Comparison of ENCODE assay signal across 10 cellular contexts in genomic region chr12:118063567-118064391, GRCh38. TPM values are rescaled to one million over a fixed set of nuclear protein-coding genes. Genes with fewer than 3 reads are reported as not detected.
DNase-seq lines count a peak whose midpoint lies in the region; ATAC-seq and TF ChIP-seq lines count a peak whose summit lies in the region.
"Had no signal": no experiment of that assay in that cellular context is flagged by ENCODE, and none has a peak within 500 bp of the region (broad histone marks: within the 10 kb centered on the region; RNA-seq: fewer than 3 reads in every experiment).

No MANE protein-coding gene starts in this region.

- DNase-seq in MCF 10A (ENCODE audit: unreplicated experiment) (no peak), breast epithelium (ENCODE audit: low spot score in 2 of 2) (no peak), type B pancreatic cell (ENCODE audit: extremely low spot score, unreplicated experiment) (no peak), cerebellar cortex (ENCODE audit: low spot score) (no peak), NCI-H2171 (lab: John Stamatoyannopoulos, UW) (no peak)
- no peak for DNase-seq in activated CD4-positive, alpha-beta memory T cell treated with anti-CD3 and anti-CD28 coated beads, Interleukin-2, amount 10 ng/mL, durations not matched to agents 7 days and 5 days
- DNase-seq: midbrain; stimulated activated CD4-positive, alpha-beta T cell treated with anti-CD3 and anti-CD28 coated beads, Interleukin-4, amount 100 ng/mL, for 24 hours had no signal

- H3K27ac ChIP-seq in breast epithelium (no peak overlapping the region), iPS-20b (ENCODE audit: low read length) (no peak overlapping the region)

- CTCF ChIA-PET in MCF 10A (lab: Yijun Ruan, JAX), result interaction anchor here (0.6 to 4.3 kb wide), 9 partner anchors 9 to 1860 kb away, joined by 3 to 11 read pairs (median 4); no protein-coding TSS in a partner anchor
- CTCF ChIA-PET in activated CD4-positive, alpha-beta memory T cell treated with anti-CD3 and anti-CD28 coated beads, Interleukin-2, amount 10 ng/mL, durations not matched to agents 7 days and 5 days (lab: Charles Lee), result interaction anchor here (0.6 to 3.2 kb wide), 10 partner anchors 9 to 345 kb away, joined by 3 to 15 read pairs (median 6); partner anchors contain the start of genes PEBP1 and SUDS3

- H3K27ac Mint-ChIP-seq in MCF 10A (ENCODE audit: low read depth, unreplicated experiment) (no peak overlapping the region), type B pancreatic cell (peak overlapping the region; percentile 99)
- peak overlapping the region; percentile 41 for H3K27ac Mint-ChIP-seq in activated CD4-positive, alpha-beta memory T cell treated with anti-CD3 and anti-CD28 coated beads, Interleukin-2, amount 10 ng/mL, durations not matched to agents 7 days and 5 days

- no peaks in the 10 kb centered on the region for H3K9me3 ChIP-seq in breast epithelium
- H3K9me3 ChIP-seq in iPS-20b (ENCODE audit: insufficient read depth, low read depth, low read length), result no peaks in the 10 kb centered on the region

- no peaks in the 10 kb centered on the region for H3K27me3 Mint-ChIP-seq in MCF 10A (ENCODE audit: insufficient read depth, unreplicated experiment)
- peaks cover 6% of the 10 kb centered on the region for H3K27me3 Mint-ChIP-seq in activated CD4-positive, alpha-beta memory T cell treated with anti-CD3 and anti-CD28 coated beads, Interleukin-2, amount 10 ng/mL, durations not matched to agents 7 days and 5 days
- no peaks in the 10 kb centered on the region for H3K27me3 Mint-ChIP-seq in type B pancreatic cell

- BruUV-seq in MCF 10A (replicated peaks; lab: Mats Ljungman, UMichigan), result no TSS peak

- H3K36me3 Mint-ChIP-seq in MCF 10A (ENCODE audit: insufficient read depth, unreplicated experiment) (peaks cover 12% of the 10 kb centered on the region), type B pancreatic cell (peaks cover 5% of the 10 kb centered on the region)
- H3K36me3 Mint-ChIP-seq in activated CD4-positive, alpha-beta memory T cell treated with anti-CD3 and anti-CD28 coated beads, Interleukin-2, amount 10 ng/mL, durations not matched to agents 7 days and 5 days (ENCODE audit: low read depth), result peaks cover 7% of the 10 kb centered on the region

- H3K36me3 ChIP-seq in breast epithelium, result no peaks in the 10 kb centered on the region
- peaks cover 32% of the 10 kb centered on the region for H3K36me3 ChIP-seq in iPS-20b (ENCODE audit: insufficient read depth, low read depth, low read length)

- H3K4me1 ChIP-seq in breast epithelium, result peaks cover 0 to 3% of the 10 kb centered on the region in 2 donors
- H3K4me1 ChIP-seq in iPS-20b (ENCODE audit: insufficient read depth, low read length), result peaks cover 20% of the 10 kb centered on the region; the same call in 1 of the 2 replicates

- ATAC-seq in HG03196 (IDR thresholded peaks at IDR 0.05; ENCODE audit: unreplicated experiment), result no peak

- no peaks in the 10 kb centered on the region for H3K27me3 ChIP-seq in breast epithelium
- no peaks in the 10 kb centered on the region for H3K27me3 ChIP-seq in iPS-20b (ENCODE audit: insufficient read depth, low read length)

- H3K4me3 Mint-ChIP-seq in MCF 10A (ENCODE audit: unreplicated experiment), result peak overlapping the region; percentile 89
- peak overlapping the region; percentile 91 for H3K4me3 Mint-ChIP-seq in activated CD4-positive, alpha-beta memory T cell treated with anti-CD3 and anti-CD28 coated beads, Interleukin-2, amount 10 ng/mL, durations not matched to agents 7 days and 5 days
- peak overlapping the region; percentile 97 for H3K4me3 Mint-ChIP-seq in type B pancreatic cell

- POLR2A ChIA-PET in MCF 10A (lab: Yijun Ruan, JAX), result interaction anchor here (1.1 to 6.6 kb wide), 6 partner anchors 8 to 73 kb away, joined by 3 to 49 read pairs (median 4); partner anchors contain the start of genes PEBP1 and VSIG10
- POLR2A ChIA-PET in activated CD4-positive, alpha-beta memory T cell treated with anti-CD3 and anti-CD28 coated beads, Interleukin-2, amount 10 ng/mL, durations not matched to agents 7 days and 5 days (lab: Charles Lee), result interaction anchor here (0.6 to 6.3 kb wide), 5 partner anchors 12 to 73 kb away, joined by 3 to 40 read pairs (median 3); partner anchors contain the start of genes PEBP1 and RFC5

- H3K4me3 ChIP-seq in breast epithelium, result no peak overlapping the region
- H3K4me3 ChIP-seq in iPS-20b (ENCODE audit: low read length), result peak overlapping the region; percentile 94; the same call in 1 of the 2 replicates

- TF ChIP-seq POLR2A in breast epithelium (IDR thresholded peaks at IDR 0.05), result no peak

- intact Hi-C loops in MCF 10A (cut with micrococcal nuclease) (loop anchor here (5.0 kb wide), 1 partner anchor 314 kb away; the partner anchor contains the start of gene SUDS3), breast epithelium (cut with DNase I; ENCODE audit: low total_unique reads) (no loop called here)

- H3K4me1 Mint-ChIP-seq in MCF 10A (ENCODE audit: insufficient read depth, unreplicated experiment) (peaks cover 20% of the 10 kb centered on the region), type B pancreatic cell (ENCODE audit: unreplicated experiment) (peaks cover 35% of the 10 kb centered on the region)
- H3K4me1 Mint-ChIP-seq in activated CD4-positive, alpha-beta memory T cell treated with anti-CD3 and anti-CD28 coated beads, Interleukin-2, amount 10 ng/mL, durations not matched to agents 7 days and 5 days, result peaks cover 69% of the 10 kb centered on the region

- TF ChIP-seq CTCF in MCF 10A (IDR thresholded peaks at IDR 0.05; ENCODE audit: unreplicated experiment) (no peak), breast epithelium (IDR thresholded peaks at IDR 0.05) (no peak), type B pancreatic cell (conservative IDR thresholded peaks at IDR 0.05) (no peak)

- peak overlapping the region; percentile 37; the same call in 1 of the 2 replicates for H3K9ac ChIP-seq in iPS-20b (ENCODE audit: low read depth, low read length)

- no peaks in the 10 kb centered on the region for H3K9me3 Mint-ChIP-seq in MCF 10A (ENCODE audit: unreplicated experiment)
- no peaks in the 10 kb centered on the region for H3K9me3 Mint-ChIP-seq in activated CD4-positive, alpha-beta memory T cell treated with anti-CD3 and anti-CD28 coated beads, Interleukin-2, amount 10 ng/mL, durations not matched to agents 7 days and 5 days
- H3K9me3 Mint-ChIP-seq in type B pancreatic cell, result no peaks in the 10 kb centered on the region

RNA-seq across cellular contexts. Expression of gene WSB2, which starts 2.8 kb away (rescaled TPM):
- total RNA-seq in MCF 10A (2022) (55.9 and 99.8 TPM in 2 replicates), breast epithelium (10 to 100 TPM; 26.2 to 51.4 (median 40.0) TPM), type B pancreatic cell (ENCODE audit: low replicate concordance) (46.0 and 58.1 TPM in 2 replicates)
- total RNA-seq in activated CD4-positive, alpha-beta memory T cell treated with anti-CD3 and anti-CD28 coated beads, Interleukin-2, amount 10 ng/mL, durations not matched to agents 7 days and 5 days, result 10 to 100 TPM; 49.6 to 53.9 TPM

RNA-seq across cellular contexts. Expression of gene VSIG10, which starts 40.0 kb away (rescaled TPM):
- 10.9 and 17.3 TPM in 2 replicates for total RNA-seq in MCF 10A (2022)
- total RNA-seq in breast epithelium, result 10 to 100 TPM; 30.2 to 39.3 (median 34.1) TPM
- 1 to 10 TPM; 3.7 to 4.4 TPM for total RNA-seq in activated CD4-positive, alpha-beta memory T cell treated with anti-CD3 and anti-CD28 coated beads, Interleukin-2, amount 10 ng/mL, durations not matched to agents 7 days and 5 days
- total RNA-seq in type B pancreatic cell (ENCODE audit: low replicate concordance), result 45.1 and 105 TPM in 2 replicates

RNA-seq across cellular contexts. Expression of gene RFC5, which starts 47.3 kb away (rescaled TPM):
- 10.1 and 13.9 TPM in 2 replicates for total RNA-seq in MCF 10A (2022)
- total RNA-seq in breast epithelium, result 10 to 100 TPM in 2 of 3 donors, 1 to 10 TPM in 1; 9.3 to 19.3 (median 16.1) TPM
- 10 to 100 TPM; 39.7 to 41.0 TPM for total RNA-seq in activated CD4-positive, alpha-beta memory T cell treated with anti-CD3 and anti-CD28 coated beads, Interleukin-2, amount 10 ng/mL, durations not matched to agents 7 days and 5 days
- 24.4 and 41.9 TPM in 2 replicates for total RNA-seq in type B pancreatic cell (ENCODE audit: low replicate concordance)
